In the genomic region with DNA sequence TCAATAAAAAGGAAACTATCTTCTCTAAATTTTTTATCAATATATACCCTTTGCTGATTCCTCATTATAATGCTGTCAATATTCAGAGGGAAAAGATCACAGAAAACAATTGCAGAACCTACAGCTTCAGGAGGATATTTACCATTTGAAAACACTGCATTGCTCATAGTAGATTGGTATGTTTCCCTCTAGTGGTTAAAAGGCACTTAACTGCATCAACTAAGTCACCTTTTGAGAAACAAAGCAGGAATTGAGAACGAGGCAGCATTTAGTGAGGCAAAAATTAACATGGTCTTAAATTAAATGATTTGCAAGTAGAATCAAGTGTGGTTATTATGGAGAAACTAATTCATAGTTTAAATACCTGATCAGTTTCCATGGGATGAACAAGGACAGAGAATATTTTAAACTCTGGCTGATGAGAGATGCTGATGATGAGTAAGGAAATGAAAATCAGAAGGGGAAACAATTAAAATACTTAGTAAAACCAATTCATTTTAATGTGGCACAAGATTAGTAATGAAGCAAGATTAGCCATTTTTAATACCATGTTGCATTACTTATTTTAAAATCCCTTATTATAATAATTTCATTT, we compare ENCODE assay signal across 8 cellular contexts.
A peak's percentile ranks its signal among the peaks of the same experiment; 100 is the strongest.
DNase-seq lines count a peak whose midpoint lies in the region; ATAC-seq and TF ChIP-seq lines count a peak whose summit lies in the region.

No MANE protein-coding gene starts in this region.

- H3K4me3 Mint-ChIP-seq in GM23338 (no peak overlapping the region), nephron (no peak overlapping the region)

- TF ChIP-seq CTCF in AG10803 (conservative IDR thresholded peaks at IDR 0.05; ENCODE audit: low read length) (peak; percentile 42), GM23338 (conservative IDR thresholded peaks at IDR 0.05; ENCODE audit: low read depth in 2 of 2) (peak; percentile 73 to 84), nephron (IDR thresholded peaks at IDR 0.05; ENCODE audit: unreplicated experiment in 3 of 3) (peak; percentile 70 to 83 (median 78))

- peak; percentile 84 for ATAC-seq in GM23338
- no peak for ATAC-seq in HG03039 (IDR thresholded peaks at IDR 0.05; ENCODE audit: unreplicated experiment)
- no peak for ATAC-seq in GM21529 (IDR thresholded peaks at IDR 0.05; ENCODE audit: unreplicated experiment)

- H3K36me3 Mint-ChIP-seq in GM23338 (ENCODE audit: low read depth), result no peaks in the 10 kb centered on the region
- H3K36me3 Mint-ChIP-seq in nephron (ENCODE audit: low read depth), result no peaks in the 10 kb centered on the region

- 0 out of 2 replicates have a peak, but pooled peaks cover 4% of the 10 kb centered on the region for H3K4me1 ChIP-seq in GM23338 (ENCODE audit: insufficient read depth)

- H3K27me3 Mint-ChIP-seq in GM23338 (ENCODE audit: insufficient read depth, low read depth, poor library complexity) (no peaks in the 10 kb centered on the region), nephron (ENCODE audit: low read depth) (no peaks in the 10 kb centered on the region)

- H3K9me2 ChIP-seq in GM23338 (ENCODE audit: insufficient read depth), result no peaks in the 10 kb centered on the region

- no peaks in the 10 kb centered on the region for H3K79me2 ChIP-seq in GM23338 (replicated peaks; ENCODE audit: insufficient read depth)

- H3K27me3 ChIP-seq in GM23338 (ENCODE audit: insufficient read depth), result no peaks in the 10 kb centered on the region

- H3K4me1 Mint-ChIP-seq in GM23338, result peaks cover 7% of the 10 kb centered on the region; the same call in 2 of the 3 replicates
- peaks cover 21% of the 10 kb centered on the region for H3K4me1 Mint-ChIP-seq in nephron

- H3K4me2 ChIP-seq in GM23338, result no peak overlapping the region

- H4K20me1 ChIP-seq in GM23338 (replicated peaks; ENCODE audit: insufficient read depth), result no peaks in the 10 kb centered on the region

- DNase-seq in AG10803 (ENCODE audit: low read depth), result peak; percentile 15
- peak; percentile 82 for DNase-seq in GM23338 (ENCODE audit: low spot score)
- peak; percentile 40 to 74 for DNase-seq in NCI-H2081 (lab: John Stamatoyannopoulos, UW)
- peak; percentile 56 for DNase-seq in astrocyte of the hippocampus (ENCODE audit: low read depth, low spot score)
- no peak for DNase-seq in activated T-cell treated with anti-CD3 and anti-CD28 coated beads, Interleukin-2, amount 50 U/mL, for 1 hour

- peak overlapping the region; percentile 82; the same call in 1 of the 2 replicates for H3K27ac Mint-ChIP-seq in GM23338
- peak overlapping the region in 2 of 3 experiments; percentile 20 to 33 for H3K27ac Mint-ChIP-seq in nephron

- no peak overlapping the region for H3K27ac ChIP-seq in GM23338 (ENCODE audit: low read depth)

- no peaks in the 10 kb centered on the region for H3K36me3 ChIP-seq in GM23338 (ENCODE audit: insufficient read depth)

- no peak overlapping the region for H2AFZ ChIP-seq in GM23338

- H3K9me3 Mint-ChIP-seq in GM23338 (no peaks in the 10 kb centered on the region), nephron (no peaks in the 10 kb centered on the region)

- H3K4me3 ChIP-seq in AG10803 (ENCODE audit: low read length) (no peak overlapping the region), GM23338 (no peak overlapping the region)

- H3F3A ChIP-seq in GM23338 (replicated peaks; ENCODE audit: low read depth), result no peaks in the 10 kb centered on the region

TF ChIP-seq in GM23338, 12 proteins besides CTCF, POLR2A, EP300 and RAD21 (continues in another document):
- TF ChIP-seq EZH2 (IDR thresholded peaks at IDR 0.05; ENCODE audit: low read depth, unreplicated experiment) (no peak), STAT1 (IDR thresholded peaks at IDR 0.05; ENCODE audit: unreplicated experiment) (no peak)
- TF ChIP-seq, protein P1, sequence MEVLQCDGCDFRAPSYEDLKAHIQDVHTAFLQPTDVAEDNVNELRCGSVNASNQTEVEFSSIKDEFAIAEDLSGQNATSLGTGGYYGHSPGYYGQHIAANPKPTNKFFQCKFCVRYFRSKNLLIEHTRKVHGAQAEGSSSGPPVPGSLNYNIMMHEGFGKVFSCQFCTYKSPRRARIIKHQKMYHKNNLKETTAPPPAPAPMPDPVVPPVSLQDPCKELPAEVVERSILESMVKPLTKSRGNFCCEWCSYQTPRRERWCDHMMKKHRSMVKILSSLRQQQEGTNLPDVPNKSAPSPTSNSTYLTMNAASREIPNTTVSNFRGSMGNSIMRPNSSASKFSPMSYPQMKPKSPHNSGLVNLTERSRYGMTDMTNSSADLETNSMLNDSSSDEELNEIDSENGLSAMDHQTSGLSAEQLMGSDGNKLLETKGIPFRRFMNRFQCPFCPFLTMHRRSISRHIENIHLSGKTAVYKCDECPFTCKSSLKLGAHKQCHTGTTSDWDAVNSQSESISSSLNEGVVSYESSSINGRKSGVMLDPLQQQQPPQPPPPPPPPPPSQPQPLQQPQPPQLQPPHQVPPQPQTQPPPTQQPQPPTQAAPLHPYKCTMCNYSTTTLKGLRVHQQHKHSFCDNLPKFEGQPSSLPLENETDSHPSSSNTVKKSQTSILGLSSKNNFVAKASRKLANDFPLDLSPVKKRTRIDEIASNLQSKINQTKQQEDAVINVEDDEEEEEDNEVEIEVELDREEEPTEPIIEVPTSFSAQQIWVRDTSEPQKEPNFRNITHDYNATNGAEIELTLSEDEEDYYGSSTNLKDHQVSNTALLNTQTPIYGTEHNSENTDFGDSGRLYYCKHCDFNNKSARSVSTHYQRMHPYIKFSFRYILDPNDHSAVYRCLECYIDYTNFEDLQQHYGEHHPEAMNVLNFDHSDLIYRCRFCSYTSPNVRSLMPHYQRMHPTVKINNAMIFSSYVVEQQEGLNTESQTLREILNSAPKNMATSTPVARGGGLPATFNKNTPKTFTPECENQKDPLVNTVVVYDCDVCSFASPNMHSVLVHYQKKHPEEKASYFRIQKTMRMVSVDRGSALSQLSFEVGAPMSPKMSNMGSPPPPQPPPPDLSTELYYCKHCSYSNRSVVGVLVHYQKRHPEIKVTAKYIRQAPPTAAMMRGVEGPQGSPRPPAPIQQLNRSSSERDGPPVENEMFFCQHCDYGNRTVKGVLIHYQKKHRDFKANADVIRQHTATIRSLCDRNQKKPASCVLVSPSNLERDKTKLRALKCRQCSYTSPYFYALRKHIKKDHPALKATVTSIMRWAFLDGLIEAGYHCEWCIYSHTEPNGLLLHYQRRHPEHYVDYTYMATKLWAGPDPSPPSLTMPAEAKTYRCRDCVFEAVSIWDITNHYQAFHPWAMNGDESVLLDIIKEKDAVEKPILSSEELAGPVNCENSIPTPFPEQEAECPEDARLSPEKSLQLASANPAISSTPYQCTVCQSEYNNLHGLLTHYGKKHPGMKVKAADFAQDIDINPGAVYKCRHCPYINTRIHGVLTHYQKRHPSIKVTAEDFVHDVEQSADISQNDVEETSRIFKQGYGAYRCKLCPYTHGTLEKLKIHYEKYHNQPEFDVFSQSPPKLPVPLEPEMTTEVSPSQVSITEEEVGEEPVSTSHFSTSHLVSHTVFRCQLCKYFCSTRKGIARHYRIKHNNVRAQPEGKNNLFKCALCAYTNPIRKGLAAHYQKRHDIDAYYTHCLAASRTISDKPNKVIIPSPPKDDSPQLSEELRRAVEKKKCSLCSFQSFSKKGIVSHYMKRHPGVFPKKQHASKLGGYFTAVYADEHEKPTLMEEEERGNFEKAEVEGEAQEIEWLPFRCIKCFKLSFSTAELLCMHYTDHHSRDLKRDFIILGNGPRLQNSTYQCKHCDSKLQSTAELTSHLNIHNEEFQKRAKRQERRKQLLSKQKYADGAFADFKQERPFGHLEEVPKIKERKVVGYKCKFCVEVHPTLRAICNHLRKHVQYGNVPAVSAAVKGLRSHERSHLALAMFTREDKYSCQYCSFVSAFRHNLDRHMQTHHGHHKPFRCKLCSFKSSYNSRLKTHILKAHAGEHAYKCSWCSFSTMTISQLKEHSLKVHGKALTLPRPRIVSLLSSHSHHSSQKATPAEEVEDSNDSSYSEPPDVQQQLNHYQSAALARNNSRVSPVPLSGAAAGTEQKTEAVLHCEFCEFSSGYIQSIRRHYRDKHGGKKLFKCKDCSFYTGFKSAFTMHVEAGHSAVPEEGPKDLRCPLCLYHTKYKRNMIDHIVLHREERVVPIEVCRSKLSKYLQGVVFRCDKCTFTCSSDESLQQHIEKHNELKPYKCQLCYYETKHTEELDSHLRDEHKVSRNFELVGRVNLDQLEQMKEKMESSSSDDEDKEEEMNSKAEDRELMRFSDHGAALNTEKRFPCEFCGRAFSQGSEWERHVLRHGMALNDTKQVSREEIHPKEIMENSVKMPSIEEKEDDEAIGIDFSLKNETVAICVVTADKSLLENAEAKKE (CRISPR knock-in tag; IDR thresholded peaks at IDR 0.05), result no peak
- TF ChIP-seq, protein P2, sequence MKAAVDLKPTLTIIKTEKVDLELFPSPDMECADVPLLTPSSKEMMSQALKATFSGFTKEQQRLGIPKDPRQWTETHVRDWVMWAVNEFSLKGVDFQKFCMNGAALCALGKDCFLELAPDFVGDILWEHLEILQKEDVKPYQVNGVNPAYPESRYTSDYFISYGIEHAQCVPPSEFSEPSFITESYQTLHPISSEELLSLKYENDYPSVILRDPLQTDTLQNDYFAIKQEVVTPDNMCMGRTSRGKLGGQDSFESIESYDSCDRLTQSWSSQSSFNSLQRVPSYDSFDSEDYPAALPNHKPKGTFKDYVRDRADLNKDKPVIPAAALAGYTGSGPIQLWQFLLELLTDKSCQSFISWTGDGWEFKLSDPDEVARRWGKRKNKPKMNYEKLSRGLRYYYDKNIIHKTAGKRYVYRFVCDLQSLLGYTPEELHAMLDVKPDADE (IDR thresholded peaks at IDR 0.05), result no peak
